In the genomic region with DNA sequence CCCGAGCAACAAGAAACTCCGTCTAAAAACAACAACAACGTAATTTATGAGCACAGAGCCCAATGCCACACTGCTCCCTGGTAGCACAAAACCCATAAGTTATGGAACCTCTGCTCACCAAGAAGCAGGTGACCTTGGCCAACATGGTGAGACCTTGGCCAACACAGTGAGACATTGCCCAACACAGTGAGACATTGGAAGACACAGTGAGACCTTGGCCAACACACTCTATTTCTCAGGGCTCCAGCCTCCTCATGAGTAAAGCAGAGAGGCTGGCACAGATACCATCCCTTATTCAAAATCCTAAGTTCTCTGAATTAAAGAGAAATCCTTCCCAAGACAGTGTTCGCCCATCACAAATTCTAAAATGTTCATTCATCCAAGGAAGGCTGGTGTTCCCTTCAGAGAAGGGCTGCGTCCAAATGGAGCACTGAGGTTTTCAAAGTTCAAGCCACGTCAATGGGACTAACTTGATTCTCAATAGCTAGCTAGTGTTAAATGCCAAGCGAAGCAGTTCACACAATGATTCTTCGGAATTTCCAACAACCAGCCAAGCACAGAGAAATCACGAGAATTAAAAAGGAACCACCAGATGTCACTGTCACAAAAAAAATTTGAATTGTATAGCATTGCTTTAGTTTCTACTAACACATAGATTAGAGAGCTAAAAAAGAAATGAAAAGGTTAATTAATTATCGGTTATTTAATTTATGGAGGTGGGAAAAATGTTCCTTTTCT, we compare ENCODE assay signal across 8 cellular contexts. TPM values are rescaled to one million over a fixed set of nuclear protein-coding genes. Genes with fewer than 3 reads are reported as not detected.
A peak's percentile ranks its signal among the peaks of the same experiment; 100 is the strongest.
DNase-seq lines count a peak whose midpoint lies in the region; ATAC-seq and TF ChIP-seq lines count a peak whose summit lies in the region.

No MANE protein-coding gene starts in this region.

- no TSS peak for BruUV-seq in Calu3 (replicated peaks; lab: Mats Ljungman, UMichigan)

- DNase-seq in DMS 273 (lab: John Stamatoyannopoulos, UW; ENCODE audit: unreplicated experiment) (peak; percentile 54), DMS 273 treated with DMSO at 0.1 percent for 48 hours (lab: John Stamatoyannopoulos, UW) (no peak), WTC11 (ENCODE audit: low spot score) (no peak), kidney glomerular epithelial cell (lab: John Stamatoyannopoulos, UW) (peak; percentile 82), Calu3 (no peak), HEK293T (ENCODE audit: extremely low spot score) (no peak)

- POLR2A ChIA-PET in WTC11 (lab: Charles Lee) (no interaction called here), HEK293T (lab: Yijun Ruan, JAX) (no interaction called here)

- H3K27me3 Mint-ChIP-seq in WTC11 (ENCODE audit: low read depth): no peaks in the 10 kb centered on the region
- H3K27me3 Mint-ChIP-seq in Calu3 (ENCODE audit: unreplicated experiment): no peaks in the 10 kb centered on the region

- H3K27ac Mint-ChIP-seq in WTC11 (peak overlapping the region; percentile 85), Calu3 (ENCODE audit: unreplicated experiment) (no peak overlapping the region)

- CTCF ChIA-PET in WTC11 (lab: Charles Lee): interaction anchor here (0.5 to 1.4 kb wide), 8 partner anchors 10 to 345 kb away, joined by 3 to 6 read pairs (median 5); partner anchors contain the start of genes SNAPC3 and TTC39B
- CTCF ChIA-PET in Calu3 (lab: Charles Lee): interaction anchor here (1.2 kb wide), 1 partner anchor 141 kb away, joined by 4 read pairs; no protein-coding TSS in a partner anchor
- CTCF ChIA-PET in HEK293T (lab: Yijun Ruan, JAX): interaction anchor here (0.6 to 0.8 kb wide), 2 partner anchors 138 to 234 kb away, joined by 3 read pairs; no protein-coding TSS in a partner anchor

- H3K9me3 Mint-ChIP-seq in WTC11 (no peaks in the 10 kb centered on the region), Calu3 (ENCODE audit: low read depth, unreplicated experiment) (no peaks in the 10 kb centered on the region)

- TF ChIP-seq CTCF in WTC11 (IDR thresholded peaks at IDR 0.05): no peak
- no peak for TF ChIP-seq CTCF in Calu3 (IDR thresholded peaks at IDR 0.05; ENCODE audit: unreplicated experiment)

- H3K4me1 Mint-ChIP-seq in WTC11 (peaks cover 40% of the 10 kb centered on the region), Calu3 (ENCODE audit: low read depth, unreplicated experiment) (no peaks in the 10 kb centered on the region)

- ATAC-seq in HG02885 (IDR thresholded peaks at IDR 0.05; ENCODE audit: poor library complexity, unreplicated experiment): peak; percentile 66
- peak; percentile 49; the same call in 1 of the 2 replicates for ATAC-seq in WTC11
- ATAC-seq in esophagus mucosa: no peak

- H3K36me3 Mint-ChIP-seq in WTC11 (no peaks in the 10 kb centered on the region), Calu3 (ENCODE audit: insufficient read depth, unreplicated experiment) (no peaks in the 10 kb centered on the region)

- intact Hi-C loops in Calu3 (cut with micrococcal nuclease; ENCODE audit: unreplicated experiment): loop anchor here (2.0 to 5.0 kb wide), 2 partner anchors 139 to 330 kb away; no protein-coding TSS in a partner anchor

- H3K4me3 Mint-ChIP-seq in WTC11 (no peak overlapping the region), Calu3 (ENCODE audit: low read depth, unreplicated experiment) (no peak overlapping the region)

TF ChIP-seq in WTC11, 78 proteins besides CTCF, POLR2A, EP300 and RAD21 (continues in another document):
- TF ChIP-seq ZNF263 (CRISPR knock-in tag; IDR thresholded peaks at IDR 0.05; ENCODE audit: low read depth) (no peak), MAX (CRISPR knock-in tag; IDR thresholded peaks at IDR 0.05) (no peak), ATF1 (CRISPR knock-in tag; IDR thresholded peaks at IDR 0.05) (no peak), MXD4 (CRISPR knock-in tag; IDR thresholded peaks at IDR 0.05; ENCODE audit: borderline replicate concordance) (no peak), ESRRA (CRISPR knock-in tag; IDR thresholded peaks at IDR 0.05; ENCODE audit: borderline replicate concordance) (no peak), ZNF416 (CRISPR knock-in tag; IDR thresholded peaks at IDR 0.05) (no peak), GRHL2 (CRISPR knock-in tag; IDR thresholded peaks at IDR 0.05; ENCODE audit: insufficient replicate concordance, severe bottlenecking) (no peak), MYBL2 (CRISPR knock-in tag; IDR thresholded peaks at IDR 0.05) (no peak), EMX1 (CRISPR knock-in tag; IDR thresholded peaks at IDR 0.05) (no peak), OVOL2 (CRISPR knock-in tag; IDR thresholded peaks at IDR 0.05; ENCODE audit: borderline replicate concordance) (no peak)
- TF ChIP-seq, protein P1, sequence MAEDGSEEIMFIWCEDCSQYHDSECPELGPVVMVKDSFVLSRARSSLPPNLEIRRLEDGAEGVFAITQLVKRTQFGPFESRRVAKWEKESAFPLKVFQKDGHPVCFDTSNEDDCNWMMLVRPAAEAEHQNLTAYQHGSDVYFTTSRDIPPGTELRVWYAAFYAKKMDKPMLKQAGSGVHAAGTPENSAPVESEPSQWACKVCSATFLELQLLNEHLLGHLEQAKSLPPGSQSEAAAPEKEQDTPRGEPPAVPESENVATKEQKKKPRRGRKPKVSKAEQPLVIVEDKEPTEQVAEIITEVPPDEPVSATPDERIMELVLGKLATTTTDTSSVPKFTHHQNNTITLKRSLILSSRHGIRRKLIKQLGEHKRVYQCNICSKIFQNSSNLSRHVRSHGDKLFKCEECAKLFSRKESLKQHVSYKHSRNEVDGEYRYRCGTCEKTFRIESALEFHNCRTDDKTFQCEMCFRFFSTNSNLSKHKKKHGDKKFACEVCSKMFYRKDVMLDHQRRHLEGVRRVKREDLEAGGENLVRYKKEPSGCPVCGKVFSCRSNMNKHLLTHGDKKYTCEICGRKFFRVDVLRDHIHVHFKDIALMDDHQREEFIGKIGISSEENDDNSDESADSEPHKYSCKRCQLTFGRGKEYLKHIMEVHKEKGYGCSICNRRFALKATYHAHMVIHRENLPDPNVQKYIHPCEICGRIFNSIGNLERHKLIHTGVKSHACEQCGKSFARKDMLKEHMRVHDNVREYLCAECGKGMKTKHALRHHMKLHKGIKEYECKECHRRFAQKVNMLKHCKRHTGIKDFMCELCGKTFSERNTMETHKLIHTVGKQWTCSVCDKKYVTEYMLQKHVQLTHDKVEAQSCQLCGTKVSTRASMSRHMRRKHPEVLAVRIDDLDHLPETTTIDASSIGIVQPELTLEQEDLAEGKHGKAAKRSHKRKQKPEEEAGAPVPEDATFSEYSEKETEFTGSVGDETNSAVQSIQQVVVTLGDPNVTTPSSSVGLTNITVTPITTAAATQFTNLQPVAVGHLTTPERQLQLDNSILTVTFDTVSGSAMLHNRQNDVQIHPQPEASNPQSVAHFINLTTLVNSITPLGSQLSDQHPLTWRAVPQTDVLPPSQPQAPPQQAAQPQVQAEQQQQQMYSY (CRISPR knock-in tag; IDR thresholded peaks at IDR 0.05): no peak

TF ChIP-seq in HEK293T, 16 proteins besides CTCF, POLR2A, EP300 and RAD21:
- TF ChIP-seq BHLHE40 (IDR thresholded peaks at IDR 0.05; ENCODE audit: borderline replicate concordance) (no peak), FOXM1 (IDR thresholded peaks at IDR 0.05; ENCODE audit: borderline replicate concordance) (no peak), ELF4 (IDR thresholded peaks at IDR 0.05) (no peak), ZNF384 (IDR thresholded peaks at IDR 0.05) (no peak), CTBP1 (IDR thresholded peaks at IDR 0.05; ENCODE audit: borderline replicate concordance) (no peak)

RNA-seq across cellular contexts. Expression of gene TTC39B, which starts 29.4 kb away (rescaled TPM):
- 12.3 to 13.9 TPM (median 12.5 TPM) in 3 replicates for total RNA-seq in WTC11 (2021)
- 26.2 TPM for total RNA-seq in esophagus mucosa
- total RNA-seq in Calu3 (2022): 6.0 and 7.5 TPM in 2 replicates

Comparison
In these comparisons a context has a peak if more than half of its experiments do, and no peak if none do; other contexts are left out.
1. DNase-seq: peak in DMS 273 (single experiment) and kidney glomerular epithelial cell (single experiment); none in DMS 273 treated with DMSO at 0.1 percent for 48 hours (single experiment), WTC11 (single experiment), Calu3 (single experiment) and HEK293T (single experiment).